ENCODE assay signal across 13 cellular contexts in genomic region chr7:138515001-138515528, GRCh38. TPM values are rescaled to one million over a fixed set of nuclear protein-coding genes. Genes with fewer than 3 reads are reported as not detected.
DNase-seq lines count a peak whose midpoint lies in the region; ATAC-seq and TF ChIP-seq lines count a peak whose summit lies in the region.
"Had no signal": no experiment of that assay in that cellular context is flagged by ENCODE, and none has a peak within 500 bp of the region (broad histone marks: within the 10 kb centered on the region; RNA-seq: fewer than 3 reads in every experiment).

No MANE protein-coding gene starts in this region.

- POLR2A ChIA-PET in CD8-positive, alpha-beta memory T cell (lab: Charles Lee), result no interaction called here

- TF ChIP-seq CTCF in hepatocyte (IDR thresholded peaks at IDR 0.05; ENCODE audit: poor library complexity), result no peak

- no peak overlapping the region for H3K4me2 ChIP-seq in hepatocyte

- H3K4me1 Mint-ChIP-seq in CD8-positive, alpha-beta memory T cell, result peaks cover 3 to 18% (median 7%) of the 10 kb centered on the region in 3 donors

- peak; percentile 79 for ATAC-seq in GM18858 (IDR thresholded peaks at IDR 0.05; ENCODE audit: unreplicated experiment)
- peak; percentile 76 for ATAC-seq in GM21786 (IDR thresholded peaks at IDR 0.05; ENCODE audit: unreplicated experiment)

- DNase-seq in Kasumi-1 (lab: John Stamatoyannopoulos, UW) (peak; percentile 42 to 46), hepatocyte (ENCODE audit: low spot score) (no peak), NCI-H526 (lab: John Stamatoyannopoulos, UW) (no peak), SK-N-DZ (ENCODE audit: low spot score) (no peak)
- DNase-seq in CD8-positive, alpha-beta memory T cell, result no peak
- no peak for DNase-seq in stimulated activated CD4-positive, alpha-beta T cell treated with anti-CD3 and anti-CD28 coated beads, Interleukin-15, amount 100 ng/mL, for 24 hours
- DNase-seq: amniotic stem cell; CD4-positive, alpha-beta memory T cell; effector CD4-positive, alpha-beta T cell; NCI-H1048 had no signal

- H3K4me1 ChIP-seq in hepatocyte (ENCODE audit: insufficient read depth), result peaks cover 7% of the 10 kb centered on the region
- H3K4me1 ChIP-seq in CD8-positive, alpha-beta memory T cell (ENCODE audit: insufficient read depth, low read length), result no peaks in the 10 kb centered on the region

- no peak overlapping the region for H3K4me3 Mint-ChIP-seq in CD8-positive, alpha-beta memory T cell
- H3K4me3 Mint-ChIP-seq: CD4-positive, alpha-beta memory T cell had no signal

- H3K36me3 Mint-ChIP-seq in CD8-positive, alpha-beta memory T cell, result peaks cover 29 to 85% (median 51%) of the 10 kb centered on the region in 3 donors

- H3K79me2 ChIP-seq in hepatocyte, result peaks cover 95% of the 10 kb centered on the region

- H3K27ac ChIP-seq in hepatocyte, result peak overlapping the region; percentile 22
- no peak overlapping the region for H3K27ac ChIP-seq in CD8-positive, alpha-beta memory T cell (ENCODE audit: low read depth, low read length)
- H3K27ac ChIP-seq: neutrophil had no signal

- H2AFZ ChIP-seq in hepatocyte, result no peak overlapping the region

- H3K9me2 ChIP-seq in hepatocyte (replicated peaks; ENCODE audit: insufficient read depth), result no peaks in the 10 kb centered on the region

- no peaks in the 10 kb centered on the region for H3K27me3 Mint-ChIP-seq in CD8-positive, alpha-beta memory T cell
- H3K27me3 Mint-ChIP-seq: CD4-positive, alpha-beta memory T cell had no signal

- H4K20me1 ChIP-seq in hepatocyte (ENCODE audit: insufficient read depth, poor library complexity, severe bottlenecking), result no peaks in the 10 kb centered on the region

- peaks cover 12% of the 10 kb centered on the region for H3K36me3 ChIP-seq in hepatocyte (replicated peaks; ENCODE audit: insufficient read depth, low read depth)
- peaks cover 20% of the 10 kb centered on the region for H3K36me3 ChIP-seq in CD8-positive, alpha-beta memory T cell (ENCODE audit: insufficient read depth, low read length)

- WGBS in hepatocyte (ENCODE audit: low lambda C conversion rate, missing lambda C conversion rate), result 90% methylated on average over 7 of the region's 7 CpGs

- peaks cover 0 to 2% (median 0%) of the 10 kb centered on the region in 5 donors for H3K9me3 Mint-ChIP-seq in CD8-positive, alpha-beta memory T cell

- H3K27ac Mint-ChIP-seq in CD8-positive, alpha-beta memory T cell, result no peak overlapping the region

- H3K4me3 ChIP-seq in hepatocyte, result no peak overlapping the region
- H3K4me3 ChIP-seq in CD8-positive, alpha-beta memory T cell (ENCODE audit: low read length), result no peak overlapping the region

- H3K27me3 ChIP-seq in hepatocyte, result no peaks in the 10 kb centered on the region
- no peaks in the 10 kb centered on the region for H3K27me3 ChIP-seq in CD8-positive, alpha-beta memory T cell (ENCODE audit: insufficient read depth, low read length, poor library complexity, severe bottlenecking)
- H3K27me3 ChIP-seq: neutrophil had no signal

- no peaks in the 10 kb centered on the region for H3K9me3 ChIP-seq in hepatocyte (ENCODE audit: low read depth)
- H3K9me3 ChIP-seq in CD8-positive, alpha-beta memory T cell (ENCODE audit: low read length), result no peaks in the 10 kb centered on the region
- H3K9me3 ChIP-seq: neutrophil had no signal

- CTCF ChIA-PET in CD8-positive, alpha-beta memory T cell (lab: Charles Lee), result no interaction called here

RNA-seq across cellular contexts. Expression of gene TRIM24, which starts 55.0 kb away (rescaled TPM):
- 63.1 and 64.1 TPM in 2 replicates for total RNA-seq in hepatocyte
- 46.8 and 47.8 TPM in 2 replicates for polyA plus RNA-seq in hepatocyte
- 10 to 100 TPM; 15.2 to 16.3 TPM for total RNA-seq in CD8-positive, alpha-beta memory T cell
- 8.4 TPM for polyA plus RNA-seq in CD8-positive, alpha-beta memory T cell
- polyA plus RNA-seq in SK-N-DZ (2014; cell fraction: cytosol; rRNA removed), result 45.1 and 47.2 TPM in 2 replicates
- polyA plus RNA-seq in SK-N-DZ (2014; cell fraction: nucleus; rRNA removed), result 29.6 and 33.6 TPM in 2 replicates

Comparison
In these comparisons a context has a peak if more than half of its experiments do, and no peak if none do; other contexts are left out.
1. DNase-seq: peak in Kasumi-1 (2 of 2); none in hepatocyte (single experiment), CD8-positive, alpha-beta memory T cell (0 of 5), stimulated activated CD4-positive, alpha-beta T cell treated with anti-CD3 and anti-CD28 coated beads, Interleukin-15, amount 100 ng/mL, for 24 hours (single experiment), NCI-H526 (0 of 2) and SK-N-DZ (single experiment).